Comparison of ENCODE assay signal across 1 cellular context in the genomic region with DNA sequence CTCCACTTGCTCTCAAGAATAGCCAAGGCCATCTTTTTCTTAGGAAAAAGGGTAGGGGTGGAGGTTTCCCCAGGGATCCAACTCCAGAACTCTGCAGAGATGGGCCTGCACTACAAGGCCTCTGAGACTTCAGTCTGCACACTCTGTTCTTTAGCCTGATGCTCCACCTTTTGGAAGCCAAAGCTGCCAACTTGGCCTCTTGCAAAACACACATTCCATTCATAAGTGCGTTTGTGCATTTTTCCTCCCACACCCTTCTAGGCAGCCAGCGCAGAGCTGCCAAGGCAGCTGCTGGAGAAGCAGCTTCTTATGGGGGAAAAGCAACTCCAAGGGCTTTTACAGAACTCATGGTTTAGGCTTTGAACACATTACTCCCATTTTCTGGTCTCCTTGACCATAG.
TF ChIP-seq lines count a peak whose summit lies in the region.

No MANE protein-coding gene starts in this region.

TF ChIP-seq in GM23338, 12 proteins besides CTCF, POLR2A, EP300 and RAD21 (continued from another document):
- TF ChIP-seq NANOG (IDR thresholded peaks at IDR 0.05; ENCODE audit: borderline replicate concordance) (no peak), STAT1 (IDR thresholded peaks at IDR 0.05; ENCODE audit: unreplicated experiment) (no peak)
- TF ChIP-seq, protein P1, sequence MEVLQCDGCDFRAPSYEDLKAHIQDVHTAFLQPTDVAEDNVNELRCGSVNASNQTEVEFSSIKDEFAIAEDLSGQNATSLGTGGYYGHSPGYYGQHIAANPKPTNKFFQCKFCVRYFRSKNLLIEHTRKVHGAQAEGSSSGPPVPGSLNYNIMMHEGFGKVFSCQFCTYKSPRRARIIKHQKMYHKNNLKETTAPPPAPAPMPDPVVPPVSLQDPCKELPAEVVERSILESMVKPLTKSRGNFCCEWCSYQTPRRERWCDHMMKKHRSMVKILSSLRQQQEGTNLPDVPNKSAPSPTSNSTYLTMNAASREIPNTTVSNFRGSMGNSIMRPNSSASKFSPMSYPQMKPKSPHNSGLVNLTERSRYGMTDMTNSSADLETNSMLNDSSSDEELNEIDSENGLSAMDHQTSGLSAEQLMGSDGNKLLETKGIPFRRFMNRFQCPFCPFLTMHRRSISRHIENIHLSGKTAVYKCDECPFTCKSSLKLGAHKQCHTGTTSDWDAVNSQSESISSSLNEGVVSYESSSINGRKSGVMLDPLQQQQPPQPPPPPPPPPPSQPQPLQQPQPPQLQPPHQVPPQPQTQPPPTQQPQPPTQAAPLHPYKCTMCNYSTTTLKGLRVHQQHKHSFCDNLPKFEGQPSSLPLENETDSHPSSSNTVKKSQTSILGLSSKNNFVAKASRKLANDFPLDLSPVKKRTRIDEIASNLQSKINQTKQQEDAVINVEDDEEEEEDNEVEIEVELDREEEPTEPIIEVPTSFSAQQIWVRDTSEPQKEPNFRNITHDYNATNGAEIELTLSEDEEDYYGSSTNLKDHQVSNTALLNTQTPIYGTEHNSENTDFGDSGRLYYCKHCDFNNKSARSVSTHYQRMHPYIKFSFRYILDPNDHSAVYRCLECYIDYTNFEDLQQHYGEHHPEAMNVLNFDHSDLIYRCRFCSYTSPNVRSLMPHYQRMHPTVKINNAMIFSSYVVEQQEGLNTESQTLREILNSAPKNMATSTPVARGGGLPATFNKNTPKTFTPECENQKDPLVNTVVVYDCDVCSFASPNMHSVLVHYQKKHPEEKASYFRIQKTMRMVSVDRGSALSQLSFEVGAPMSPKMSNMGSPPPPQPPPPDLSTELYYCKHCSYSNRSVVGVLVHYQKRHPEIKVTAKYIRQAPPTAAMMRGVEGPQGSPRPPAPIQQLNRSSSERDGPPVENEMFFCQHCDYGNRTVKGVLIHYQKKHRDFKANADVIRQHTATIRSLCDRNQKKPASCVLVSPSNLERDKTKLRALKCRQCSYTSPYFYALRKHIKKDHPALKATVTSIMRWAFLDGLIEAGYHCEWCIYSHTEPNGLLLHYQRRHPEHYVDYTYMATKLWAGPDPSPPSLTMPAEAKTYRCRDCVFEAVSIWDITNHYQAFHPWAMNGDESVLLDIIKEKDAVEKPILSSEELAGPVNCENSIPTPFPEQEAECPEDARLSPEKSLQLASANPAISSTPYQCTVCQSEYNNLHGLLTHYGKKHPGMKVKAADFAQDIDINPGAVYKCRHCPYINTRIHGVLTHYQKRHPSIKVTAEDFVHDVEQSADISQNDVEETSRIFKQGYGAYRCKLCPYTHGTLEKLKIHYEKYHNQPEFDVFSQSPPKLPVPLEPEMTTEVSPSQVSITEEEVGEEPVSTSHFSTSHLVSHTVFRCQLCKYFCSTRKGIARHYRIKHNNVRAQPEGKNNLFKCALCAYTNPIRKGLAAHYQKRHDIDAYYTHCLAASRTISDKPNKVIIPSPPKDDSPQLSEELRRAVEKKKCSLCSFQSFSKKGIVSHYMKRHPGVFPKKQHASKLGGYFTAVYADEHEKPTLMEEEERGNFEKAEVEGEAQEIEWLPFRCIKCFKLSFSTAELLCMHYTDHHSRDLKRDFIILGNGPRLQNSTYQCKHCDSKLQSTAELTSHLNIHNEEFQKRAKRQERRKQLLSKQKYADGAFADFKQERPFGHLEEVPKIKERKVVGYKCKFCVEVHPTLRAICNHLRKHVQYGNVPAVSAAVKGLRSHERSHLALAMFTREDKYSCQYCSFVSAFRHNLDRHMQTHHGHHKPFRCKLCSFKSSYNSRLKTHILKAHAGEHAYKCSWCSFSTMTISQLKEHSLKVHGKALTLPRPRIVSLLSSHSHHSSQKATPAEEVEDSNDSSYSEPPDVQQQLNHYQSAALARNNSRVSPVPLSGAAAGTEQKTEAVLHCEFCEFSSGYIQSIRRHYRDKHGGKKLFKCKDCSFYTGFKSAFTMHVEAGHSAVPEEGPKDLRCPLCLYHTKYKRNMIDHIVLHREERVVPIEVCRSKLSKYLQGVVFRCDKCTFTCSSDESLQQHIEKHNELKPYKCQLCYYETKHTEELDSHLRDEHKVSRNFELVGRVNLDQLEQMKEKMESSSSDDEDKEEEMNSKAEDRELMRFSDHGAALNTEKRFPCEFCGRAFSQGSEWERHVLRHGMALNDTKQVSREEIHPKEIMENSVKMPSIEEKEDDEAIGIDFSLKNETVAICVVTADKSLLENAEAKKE (CRISPR knock-in tag; IDR thresholded peaks at IDR 0.05) = no peak
TF ChIP-seq in GM23338: peak in this region for 0.
